In the genomic region with DNA sequence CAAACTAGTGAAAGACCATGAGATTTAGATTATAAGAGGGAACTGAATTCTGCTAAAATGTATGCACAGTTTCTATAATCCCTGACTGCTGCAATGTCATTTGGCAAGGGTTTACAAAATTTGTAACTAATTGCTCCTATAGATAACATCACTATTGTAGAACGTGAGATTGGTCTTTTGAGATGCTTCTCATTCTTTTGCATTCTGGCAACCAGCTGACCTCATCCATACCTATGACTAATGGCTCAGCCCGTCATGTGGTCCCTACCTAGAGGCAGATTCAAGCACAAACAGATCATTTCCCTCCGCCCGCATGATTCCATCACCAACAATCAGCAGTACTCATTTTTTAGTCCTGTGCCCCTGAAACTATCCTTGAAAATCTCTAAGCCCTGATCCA, we compare ENCODE assay signal across 17 cellular contexts. TPM values are rescaled to one million over a fixed set of nuclear protein-coding genes. Genes with fewer than 3 reads are reported as not detected.
DNase-seq lines count a peak whose midpoint lies in the region; TF ChIP-seq lines count a peak whose summit lies in the region.
"Not testable (repeated sequence)": the region's sequence is repeated elsewhere in the genome, so short reads cannot be mapped to it uniquely, and the experiment has no call there.
"Had no signal": no experiment of that assay in that cellular context is flagged by ENCODE, and none has a peak within 500 bp of the region (broad histone marks: within the 10 kb centered on the region; RNA-seq: fewer than 3 reads in every experiment).

No MANE protein-coding gene starts in this region.

- CTCF ChIA-PET in SK-N-SH (lab: Yijun Ruan, JAX), result not testable (repeated sequence)

- in situ Hi-C loops in GM23248 (cut with MboI); astrocyte of the spinal cord (cut with HindIII; ENCODE audit: low sequenced_read_pairs): not testable (repeated sequence)

- DNase-seq in AG20443 (ENCODE audit: low spot score) (peak; percentile 9), GM23248 (peak; percentile 87), LHCN-M2 (ENCODE audit: low read depth) (peak; percentile 65), astrocyte of the spinal cord (ENCODE audit: low read depth, low spot score) (peak; percentile 62), fibroblast of lung (ENCODE audit: low read depth in 2 of 2) (peak; percentile 5 to 92), kidney glomerular epithelial cell (lab: John Stamatoyannopoulos, UW) (peak; percentile 47)
- not testable (repeated sequence) for DNase-seq in SK-N-SH

- H4K20me1 ChIP-seq in GM23248 (ENCODE audit: insufficient read depth); SK-N-SH (ENCODE audit: insufficient read depth); fibroblast of lung (ENCODE audit: control insufficient read depth, extremely low read depth, insufficient read depth, low read length): not testable (repeated sequence)

- POLR2A ChIA-PET in SK-N-SH (lab: Yijun Ruan, JAX), result not testable (repeated sequence)

- H3K79me2 ChIP-seq in GM23248 (ENCODE audit: insufficient read depth); SK-N-SH (ENCODE audit: insufficient read depth); fibroblast of lung (ENCODE audit: control insufficient read depth, insufficient read depth, low read length): not testable (repeated sequence)

- H3K9me2 ChIP-seq in GM23248 (ENCODE audit: insufficient read depth); SK-N-SH: not testable (repeated sequence)

- H3K36me3 ChIP-seq in GM23248 (ENCODE audit: low read depth); SK-N-SH (replicated peaks in 1 of 2; ENCODE audit: control insufficient read depth in 1 of 2, insufficient read depth in 2 of 2, low read length in 1 of 2); fibroblast of lung (ENCODE audit: control insufficient read depth, insufficient read depth, low read length); skeletal muscle satellite cell (ENCODE audit: insufficient read depth, low read length): not testable (repeated sequence)

- not testable (repeated sequence) for H3K9me3 ChIP-seq in GM23248 (ENCODE audit: low read depth); SK-N-SH; fibroblast of lung (ENCODE audit: control insufficient read depth, insufficient read depth, low read depth, low read length); skeletal muscle satellite cell (replicated peaks; ENCODE audit: low read length)

- not testable (repeated sequence) for H2AFZ ChIP-seq in GM23248; SK-N-SH (ENCODE audit: low read depth); fibroblast of lung (ENCODE audit: low read length)

- peak overlapping the region; percentile 59 for H3K4me2 ChIP-seq in GM23248 (ENCODE audit: unreplicated experiment)
- H3K4me2 ChIP-seq in SK-N-SH; fibroblast of lung (ENCODE audit: extremely low read depth, insufficient read depth, low read length): not testable (repeated sequence)
- peak overlapping the region; percentile 65 for H3K4me2 ChIP-seq in skeletal muscle satellite cell (ENCODE audit: low read length)

- not testable (repeated sequence) for TF ChIP-seq RAD21 in SK-N-SH (IDR thresholded peaks at IDR 0.05; ENCODE audit: low read length)

- H3K27me3 ChIP-seq in GM23248 (replicated peaks; ENCODE audit: insufficient read depth); SK-N-SH (ENCODE audit: insufficient read depth); fibroblast of lung (ENCODE audit: control insufficient read depth, insufficient read depth, low read length); skeletal muscle satellite cell (ENCODE audit: control insufficient read depth, insufficient read depth, low read length): not testable (repeated sequence)

- TF ChIP-seq CTCF in SK-N-SH (IDR thresholded peaks at IDR 0.05); astrocyte of the spinal cord (IDR thresholded peaks at IDR 0.05; ENCODE audit: low read depth, low read length); fibroblast of lung (conservative IDR thresholded peaks at IDR 0.05 in 1 of 2, IDR thresholded peaks at IDR 0.05 in 1 of 2; ENCODE audit: low read depth in 1 of 2, low read length in 2 of 2): not testable (repeated sequence)

- H3K9ac ChIP-seq in GM23248 (peak overlapping the region; percentile 72), SK-N-SH (peak overlapping the region; percentile 45), skeletal muscle satellite cell (ENCODE audit: low read depth, low read length) (peak overlapping the region; percentile 64)
- H3K9ac ChIP-seq in fibroblast of lung (ENCODE audit: insufficient read depth, low read length), result not testable (repeated sequence)

- not testable (repeated sequence) for H3K4me3 ChIP-seq in GM23248; SK-N-SH (ENCODE audit: low read depth in 2 of 2, low read length in 1 of 2); astrocyte of the spinal cord (ENCODE audit: low read depth, low read length); fibroblast of lung (replicated peaks in 1 of 4; ENCODE audit: control extremely low read depth in 1 of 4, insufficient read depth in 1 of 4, low read depth in 3 of 4, low read length in 4 of 4); skeletal muscle satellite cell (ENCODE audit: low read length)

- peaks cover 42% of the 10 kb centered on the region for H3K4me1 ChIP-seq in GM23248 (ENCODE audit: insufficient read depth)
- peaks cover 0 to 13% of the 10 kb centered on the region in 2 experiments; a peak in 1 of 4 replicates for H3K4me1 ChIP-seq in SK-N-SH (ENCODE audit: control insufficient read depth in 1 of 2, insufficient read depth in 2 of 2, low read depth in 1 of 2, low read length in 1 of 2)
- H3K4me1 ChIP-seq in fibroblast of lung (ENCODE audit: control insufficient read depth, extremely low read depth, insufficient read depth, low read length), result not testable (repeated sequence)
- H3K4me1 ChIP-seq in skeletal muscle satellite cell (ENCODE audit: control insufficient read depth, insufficient read depth, low read length), result peaks cover 14% of the 10 kb centered on the region

- TF ChIP-seq EP300 in SK-N-SH (IDR thresholded peaks at IDR 0.05; ENCODE audit: borderline replicate concordance in 1 of 2, low read depth in 1 of 2, low read length in 1 of 2), result peak in 1 of 2 experiments; percentile 78; a peak in 2 of 4 replicates

- WGBS in GM23248 (ENCODE audit: low coverage in 1 of 2, low lambda C conversion rate in 2 of 2, missing lambda C conversion rate in 2 of 2), 2 experiments, result 0 to 1% methylated on average over 4 of the region's 4 CpGs
- WGBS in SK-N-SH (ENCODE audit: low lambda C conversion rate), result 5% methylated on average over 4 of the region's 4 CpGs

- H3F3A ChIP-seq in GM23248 (ENCODE audit: insufficient read depth) (peaks cover 34% of the 10 kb centered on the region), SK-N-SH (replicated peaks; ENCODE audit: insufficient read depth) (peaks cover 20% of the 10 kb centered on the region)

- H3K27ac ChIP-seq in GM23248 (peak overlapping the region; percentile 99), SK-N-SH (ENCODE audit: low read depth in 2 of 2, low read length in 1 of 2) (peak overlapping the region in 1 of 2 experiments; percentile 91; a peak in 3 of 4 replicates), fibroblast of lung (ENCODE audit: insufficient read depth, low read length) (peak overlapping the region; percentile 92)

TF ChIP-seq in SK-N-SH, 30 proteins besides CTCF, POLR2A, EP300 and RAD21 (continues in another document):
- TF ChIP-seq TEAD4 (IDR thresholded peaks at IDR 0.05; ENCODE audit: borderline replicate concordance, insufficient read depth), result peak; percentile 68; the same call in 1 of the 2 replicates
- TF ChIP-seq TCF12 (IDR thresholded peaks at IDR 0.05), result peak; percentile 70
- TF ChIP-seq, protein P1, sequence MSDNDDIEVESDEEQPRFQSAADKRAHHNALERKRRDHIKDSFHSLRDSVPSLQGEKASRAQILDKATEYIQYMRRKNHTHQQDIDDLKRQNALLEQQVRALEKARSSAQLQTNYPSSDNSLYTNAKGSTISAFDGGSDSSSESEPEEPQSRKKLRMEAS (IDR thresholded peaks at IDR 0.05; ENCODE audit: low read depth), result peak; percentile 44; the same call in 1 of the 2 replicates
- peak; percentile 53; the same call in 1 of the 2 replicates for TF ChIP-seq RXRA (IDR thresholded peaks at IDR 0.05; ENCODE audit: borderline replicate concordance, low read depth)
- TF ChIP-seq JUND (IDR thresholded peaks at IDR 0.05), result peak; percentile 74
- peak; percentile 76 for TF ChIP-seq NFIC (IDR thresholded peaks at IDR 0.05; ENCODE audit: borderline replicate concordance)
- TF ChIP-seq, protein P2, sequence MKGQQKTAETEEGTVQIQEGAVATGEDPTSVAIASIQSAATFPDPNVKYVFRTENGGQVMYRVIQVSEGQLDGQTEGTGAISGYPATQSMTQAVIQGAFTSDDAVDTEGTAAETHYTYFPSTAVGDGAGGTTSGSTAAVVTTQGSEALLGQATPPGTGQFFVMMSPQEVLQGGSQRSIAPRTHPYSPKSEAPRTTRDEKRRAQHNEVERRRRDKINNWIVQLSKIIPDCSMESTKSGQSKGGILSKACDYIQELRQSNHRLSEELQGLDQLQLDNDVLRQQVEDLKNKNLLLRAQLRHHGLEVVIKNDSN (IDR thresholded peaks at IDR 0.05; ENCODE audit: borderline replicate concordance, low read depth), result peak; percentile 82

RNA-seq across cellular contexts. Expression of a gene that starts 4.2 kb away (rescaled TPM):
- total RNA-seq in GM23248 (2014; rRNA removed; shearing (Covaris generic)), result not detected in 2 replicates
- polyA plus RNA-seq in GM23248 (2016; fragmentation: Nextera tagmentation; extraction: Ambion mirVana) (0.36 and 0.85 TPM in 2 replicates), SK-N-SH (2012; rRNA removed) (0.08 and 0.15 TPM in 2 replicates), fibroblast of lung (0.25 and 0.48 TPM in 2 replicates)
- total RNA-seq in LHCN-M2 (2014; rRNA removed) (not detected in 2 replicates), fibroblast of lung (not detected in 2 replicates)
- polyA plus RNA-seq in LHCN-M2 (2012), result not detected
- polyA plus RNA-seq in SK-N-SH (2012; cell fraction: cytosol; rRNA removed), result 0.18 and 0.21 TPM in 2 replicates
- polyA plus RNA-seq in SK-N-SH (2012; cell fraction: nucleus; rRNA removed), result 0.07 and 0.35 TPM in 2 replicates
- 0.21 and 0.37 TPM in 2 replicates for polyA plus RNA-seq in fibroblast of lung (2012)
- polyA minus RNA-seq in fibroblast of lung (ENCODE audit: low replicate concordance), result 1.3 TPM in 1 of 2 replicates, not detected in the other
- total RNA-seq in skeletal muscle satellite cell (2012; rRNA removed), result not detected in 2 replicates
- total RNA-seq: activated CD4-positive, alpha-beta memory T cell treated with anti-CD3 and anti-CD28 coated beads for 36 hours; activated naive CD8-positive, alpha-beta T cell treated with anti-CD3 and anti-CD28 coated beads, Interleukin-2, amount 10 ng/mL, durations not matched to agents 7 days and 5 days; cardiac muscle cell; H7; K562; left cardiac atrium; naive thymus-derived CD8-positive, alpha-beta T cell; osteocyte; right atrium auricular region had no signal
- polyA plus RNA-seq: cardiac muscle cell; K562; naive thymus-derived CD8-positive, alpha-beta T cell had no signal
